19 cellular contexts compared by ENCODE assay signal in genomic region chr1:28896609-28896986, GRCh38. TPM values are rescaled to one million over a fixed set of nuclear protein-coding genes. Genes with fewer than 3 reads are reported as not detected.
DNase-seq lines count a peak whose midpoint lies in the region; ATAC-seq and TF ChIP-seq lines count a peak whose summit lies in the region.
"Had no signal": no experiment of that assay in that cellular context is flagged by ENCODE, and none has a peak within 500 bp of the region (broad histone marks: within the 10 kb centered on the region; RNA-seq: fewer than 3 reads in every experiment).

No MANE protein-coding gene starts in this region.

- intact Hi-C loops in aorta (cut with DNase I) = no loop called here

- no peaks in the 10 kb centered on the region for H3K36me3 ChIP-seq in aorta (ENCODE audit: control insufficient read depth in 1 of 2, insufficient read depth in 2 of 2, low read length in 1 of 2)
- H3K36me3 ChIP-seq: SJSA1 had no signal

- no peaks in the 10 kb centered on the region for H3K9me3 ChIP-seq in aorta (ENCODE audit: control insufficient read depth, low read length)
- H3K9me3 ChIP-seq: A549; BLaER1 treated with 17β-estradiol and CSF1 and Interleukin-3, amounts not matched to agents 10 nM and 100 nM; SJSA1 had no signal

- no peaks in the 10 kb centered on the region for H3K9me3 Mint-ChIP-seq in activated naive CD8-positive, alpha-beta T cell treated with anti-CD3 and anti-CD28 coated beads, Interleukin-2, amount 10 ng/mL, durations not matched to agents 7 days and 5 days
- H3K9me3 Mint-ChIP-seq in activated naive CD8-positive, alpha-beta T cell treated with anti-CD3 and anti-CD28 coated beads, Interleukin-2, amount 50 U/mL, for 24 hours = no peaks in the 10 kb centered on the region
- H3K9me3 Mint-ChIP-seq in central memory CD8-positive, alpha-beta T cell = no peaks in the 10 kb centered on the region
- H3K9me3 Mint-ChIP-seq in neural crest cell = no peaks in the 10 kb centered on the region

- H3K4me1 Mint-ChIP-seq in activated naive CD8-positive, alpha-beta T cell treated with anti-CD3 and anti-CD28 coated beads, Interleukin-2, amount 10 ng/mL, durations not matched to agents 7 days and 5 days = peaks cover 4% of the 10 kb centered on the region
- peaks cover 10% of the 10 kb centered on the region for H3K4me1 Mint-ChIP-seq in activated naive CD8-positive, alpha-beta T cell treated with anti-CD3 and anti-CD28 coated beads, Interleukin-2, amount 50 U/mL, for 24 hours
- peaks cover 61% of the 10 kb centered on the region for H3K4me1 Mint-ChIP-seq in central memory CD8-positive, alpha-beta T cell
- peaks cover 3% of the 10 kb centered on the region for H3K4me1 Mint-ChIP-seq in neural crest cell

- H3K27me3 ChIP-seq in aorta (ENCODE audit: control insufficient read depth in 1 of 2, insufficient read depth in 2 of 2, low read length in 1 of 2) = no peaks in the 10 kb centered on the region
- H3K27me3 ChIP-seq: BLaER1 treated with 17β-estradiol and CSF1 and Interleukin-3, amounts not matched to agents 10 nM and 100 nM; SJSA1 had no signal

- H3K27ac ChIP-seq in aorta (ENCODE audit: low read depth in 1 of 2, low read length in 2 of 2) = no peak overlapping the region
- H3K27ac ChIP-seq: A549; BLaER1 treated with 17β-estradiol and CSF1 and Interleukin-3, amounts not matched to agents 10 nM and 100 nM; HL-60; KMS-11; SJSA1 had no signal

- H3K4me3 ChIP-seq in aorta (ENCODE audit: low read length in 2 of 2) = no peak overlapping the region
- H3K4me3 ChIP-seq: A549; BLaER1 treated with 17β-estradiol and CSF1 and Interleukin-3, amounts not matched to agents 10 nM and 100 nM; SJSA1 had no signal

- TF ChIP-seq CTCF in neural crest cell (conservative IDR thresholded peaks at IDR 0.05) = no peak

- peaks cover 6% of the 10 kb centered on the region for H3K36me3 Mint-ChIP-seq in activated naive CD8-positive, alpha-beta T cell treated with anti-CD3 and anti-CD28 coated beads, Interleukin-2, amount 10 ng/mL, durations not matched to agents 7 days and 5 days
- peaks cover 2% of the 10 kb centered on the region for H3K36me3 Mint-ChIP-seq in activated naive CD8-positive, alpha-beta T cell treated with anti-CD3 and anti-CD28 coated beads, Interleukin-2, amount 50 U/mL, for 24 hours (ENCODE audit: low read depth)
- peaks cover 3% of the 10 kb centered on the region for H3K36me3 Mint-ChIP-seq in central memory CD8-positive, alpha-beta T cell (ENCODE audit: insufficient read depth)
- H3K36me3 Mint-ChIP-seq in neural crest cell (ENCODE audit: low read depth) = no peaks in the 10 kb centered on the region

- H3K27me3 Mint-ChIP-seq in activated naive CD8-positive, alpha-beta T cell treated with anti-CD3 and anti-CD28 coated beads, Interleukin-2, amount 10 ng/mL, durations not matched to agents 7 days and 5 days = no peaks in the 10 kb centered on the region
- H3K27me3 Mint-ChIP-seq in activated naive CD8-positive, alpha-beta T cell treated with anti-CD3 and anti-CD28 coated beads, Interleukin-2, amount 50 U/mL, for 24 hours = no peaks in the 10 kb centered on the region
- H3K27me3 Mint-ChIP-seq in central memory CD8-positive, alpha-beta T cell = no peaks in the 10 kb centered on the region
- H3K27me3 Mint-ChIP-seq in neural crest cell (ENCODE audit: low read depth) = no peaks in the 10 kb centered on the region

- H3K27ac Mint-ChIP-seq in activated naive CD8-positive, alpha-beta T cell treated with anti-CD3 and anti-CD28 coated beads, Interleukin-2, amount 10 ng/mL, durations not matched to agents 7 days and 5 days = peak overlapping the region; percentile 14
- H3K27ac Mint-ChIP-seq in activated naive CD8-positive, alpha-beta T cell treated with anti-CD3 and anti-CD28 coated beads, Interleukin-2, amount 50 U/mL, for 24 hours = no peak overlapping the region
- peak overlapping the region; percentile 68 for H3K27ac Mint-ChIP-seq in central memory CD8-positive, alpha-beta T cell (ENCODE audit: low read depth)
- peak overlapping the region; percentile 14 for H3K27ac Mint-ChIP-seq in neural crest cell (ENCODE audit: unreplicated experiment)

- peaks cover 0 to 2% of the 10 kb centered on the region in 2 donors for H3K4me1 ChIP-seq in aorta (ENCODE audit: control insufficient read depth in 1 of 2, insufficient read depth in 2 of 2, low read length in 2 of 2)
- H3K4me1 ChIP-seq: A549, SJSA1 had no signal

- no peak for ATAC-seq in activated naive CD8-positive, alpha-beta T cell treated with anti-CD3 and anti-CD28 coated beads, Interleukin-2, amount 10 ng/mL, durations not matched to agents 7 days and 5 days (ENCODE audit: low read depth)
- ATAC-seq in activated naive CD8-positive, alpha-beta T cell treated with anti-CD3 and anti-CD28 coated beads, Interleukin-2, amount 50 U/mL, for 24 hours = no peak
- ATAC-seq in central memory CD8-positive, alpha-beta T cell (replicated peaks; ENCODE audit: extremely low read depth, poor library complexity, severe bottlenecking) = no peak
- ATAC-seq in aorta (ENCODE audit: low FRiP score) = peak; percentile 55
- ATAC-seq: A549 had no signal

- 71% methylated on average over 3 of the region's 3 CpGs for WGBS in aorta, 2 donors

- no peak overlapping the region for H3K4me3 Mint-ChIP-seq in activated naive CD8-positive, alpha-beta T cell treated with anti-CD3 and anti-CD28 coated beads, Interleukin-2, amount 10 ng/mL, durations not matched to agents 7 days and 5 days
- no peak overlapping the region for H3K4me3 Mint-ChIP-seq in activated naive CD8-positive, alpha-beta T cell treated with anti-CD3 and anti-CD28 coated beads, Interleukin-2, amount 50 U/mL, for 24 hours
- H3K4me3 Mint-ChIP-seq in central memory CD8-positive, alpha-beta T cell = no peak overlapping the region
- no peak overlapping the region for H3K4me3 Mint-ChIP-seq in neural crest cell

- POLR2A ChIA-PET in activated naive CD8-positive, alpha-beta T cell treated with anti-CD3 and anti-CD28 coated beads, Interleukin-2, amount 10 ng/mL, durations not matched to agents 7 days and 5 days (lab: Charles Lee) = no interaction called here

- DNase-seq in activated naive CD8-positive, alpha-beta T cell treated with anti-CD3 and anti-CD28 coated beads, Interleukin-2, amount 10 ng/mL, durations not matched to agents 7 days and 5 days = no peak
- DNase-seq in activated naive CD8-positive, alpha-beta T cell treated with anti-CD3 and anti-CD28 coated beads, Interleukin-2, amount 50 U/mL, for 24 hours = no peak
- no peak for DNase-seq in central memory CD8-positive, alpha-beta T cell (ENCODE audit: low spot score in 2 of 2)
- no peak for DNase-seq in neural crest cell (ENCODE audit: low read depth, low spot score)
- DNase-seq in aorta = peak in 1 of 2 donors; percentile 47
- DNase-seq in NCI-H2196 treated with DMSO at 0.1 percent for 48 hours (lab: John Stamatoyannopoulos, UW; ENCODE audit: unreplicated experiment) = no peak
- no peak for DNase-seq in NCI-H446 (lab: John Stamatoyannopoulos, UW)
- no peak for DNase-seq in SHP77 (lab: John Stamatoyannopoulos, UW)
- DNase-seq: DMS79 treated with DMSO at 0.1 percent for 48 hours, H7, MV-4-11, NCI-H187, NCI-H2107, NCI-H526 had no signal

RNA-seq across cellular contexts. Expression of gene EPB41, which starts 17.8 kb away (rescaled TPM):
- 100 to 1,000 TPM; 162 to 170 TPM for total RNA-seq in activated naive CD8-positive, alpha-beta T cell treated with anti-CD3 and anti-CD28 coated beads, Interleukin-2, amount 10 ng/mL, durations not matched to agents 7 days and 5 days
- total RNA-seq in neural crest cell (108 and 119 TPM in 2 replicates), aorta (10 to 100 TPM; 23.9 to 35.2 TPM)
- 1 to 10 TPM; 3.4 to 5.4 TPM for polyA plus RNA-seq in aorta
